ENCODE assay signal across 8 cellular contexts in the genomic region with DNA sequence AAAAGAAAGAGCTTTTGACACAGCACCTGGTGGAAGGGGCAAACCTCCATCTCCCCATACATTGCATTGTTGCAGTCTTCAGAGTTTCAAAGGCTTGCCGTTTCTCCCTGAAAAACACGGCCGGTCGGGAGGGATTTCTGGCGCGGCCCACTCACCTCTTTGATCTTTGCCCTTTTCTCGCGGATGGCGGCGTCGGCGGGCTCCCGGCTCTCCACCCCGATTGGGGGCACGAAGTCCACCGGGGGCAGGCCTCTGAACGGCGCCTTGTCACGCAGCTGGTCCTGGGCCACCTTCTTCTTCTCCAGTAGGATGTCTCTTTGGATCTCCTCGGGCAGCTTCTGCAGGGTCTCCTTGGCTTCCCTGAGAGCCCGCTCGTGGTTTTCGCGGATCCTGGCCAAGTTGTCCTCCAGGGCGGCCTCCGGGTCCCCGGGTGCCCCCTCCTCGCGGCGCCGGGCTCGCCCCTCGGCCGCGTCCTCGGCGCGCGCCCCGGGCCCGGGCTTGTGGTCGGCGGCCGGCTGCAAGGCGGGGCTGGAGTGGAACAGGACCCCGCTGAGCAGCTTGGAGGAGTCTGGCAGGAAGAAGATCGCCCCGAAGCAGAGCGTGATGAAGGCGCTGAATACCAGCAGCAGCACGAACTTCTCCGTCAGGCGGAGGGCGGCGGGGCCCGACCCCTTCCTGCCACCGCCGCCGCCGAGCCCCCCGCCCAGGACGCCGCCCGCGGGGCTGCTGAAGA. TPM values are rescaled to one million over a fixed set of nuclear protein-coding genes. Genes with fewer than 3 reads are reported as not detected.
DNase-seq lines count a peak whose midpoint lies in the region; ATAC-seq, FAIRE-seq and TF ChIP-seq lines count a peak whose summit lies in the region.

No MANE protein-coding gene starts in this region.

- peak overlapping the region; percentile 93 for H2AFZ ChIP-seq in astrocyte (ENCODE audit: low read depth, low read length)

- H3K4me3 Mint-ChIP-seq in astrocyte (ENCODE audit: unreplicated experiment): peak overlapping the region; percentile 83

- DNase-seq in SJSA1 (ENCODE audit: low read depth in 1 of 2, low spot score in 2 of 2) (no peak), astrocyte (ENCODE audit: low read depth) (peak; percentile 20), RCC 7860 (ENCODE audit: low spot score) (no peak)
- DNase-seq in stimulated activated CD4-positive, alpha-beta T cell treated with anti-CD3 and anti-CD28 coated beads, Interleukin-15, amount 100 ng/mL, for 1 hour (ENCODE audit: low read depth in 1 of 2, low spot score in 1 of 2): peak; percentile 8 to 10

- 0 out of 2 replicates have a peak, but pooled peaks cover 3% of the 10 kb centered on the region for H3K9me3 ChIP-seq in SJSA1 (replicated peaks)
- no peaks in the 10 kb centered on the region for H3K9me3 ChIP-seq in astrocyte (ENCODE audit: insufficient read depth, low read depth, low read length)
- no peaks in the 10 kb centered on the region for H3K9me3 ChIP-seq in iPS-20b (ENCODE audit: insufficient read depth, low read depth, low read length)

- H3K27me3 ChIP-seq in SJSA1 (replicated peaks) (peaks cover 55% of the 10 kb centered on the region), astrocyte (ENCODE audit: insufficient read depth, low read length) (no peaks in the 10 kb centered on the region), iPS-20b (ENCODE audit: insufficient read depth, low read length) (peaks cover 59% of the 10 kb centered on the region)

- ATAC-seq in HG02642 (IDR thresholded peaks at IDR 0.05; ENCODE audit: poor library complexity, unreplicated experiment) (peak; percentile 7), HG03108 (IDR thresholded peaks at IDR 0.05; ENCODE audit: unreplicated experiment) (no peak)

- H3K4me1 ChIP-seq in SJSA1 (replicated peaks) (peaks cover 18% of the 10 kb centered on the region), astrocyte (ENCODE audit: insufficient read depth, low read length) (peaks cover 11% of the 10 kb centered on the region), iPS-20b (ENCODE audit: insufficient read depth, low read length) (peaks cover 8% of the 10 kb centered on the region; the same call in 1 of the 2 replicates)

- H3K4me2 ChIP-seq in astrocyte (ENCODE audit: low read length): peak overlapping the region; percentile 89

- no peaks in the 10 kb centered on the region for H3K9me3 Mint-ChIP-seq in astrocyte (ENCODE audit: unreplicated experiment)

- H3K9ac ChIP-seq in astrocyte (ENCODE audit: low read length) (peak overlapping the region; percentile 90), iPS-20b (ENCODE audit: low read depth, low read length) (peak overlapping the region; percentile 25; the same call in 1 of the 2 replicates)

- no peak overlapping the region for H3K27ac Mint-ChIP-seq in astrocyte (ENCODE audit: unreplicated experiment)

- TF ChIP-seq CTCF in GM12875 (IDR thresholded peaks at IDR 0.05; ENCODE audit: borderline replicate concordance, insufficient read depth, low read depth, low read length) (no peak), astrocyte (IDR thresholded peaks at IDR 0.05; ENCODE audit: insufficient read depth, low read depth, low read length) (no peak)

- no peaks in the 10 kb centered on the region for H3K36me3 ChIP-seq in SJSA1
- no peaks in the 10 kb centered on the region for H3K36me3 ChIP-seq in astrocyte (ENCODE audit: insufficient read depth, low read length)
- no peaks in the 10 kb centered on the region for H3K36me3 ChIP-seq in iPS-20b (ENCODE audit: insufficient read depth, low read depth, low read length)

- peak overlapping the region; percentile 84 for H3K4me3 ChIP-seq in GM12875 (ENCODE audit: low read depth, low read length)
- H3K4me3 ChIP-seq in SJSA1: peak overlapping the region; percentile 49
- peak overlapping the region; percentile 80 for H3K4me3 ChIP-seq in astrocyte (ENCODE audit: insufficient read depth, low read depth, low read length)
- H3K4me3 ChIP-seq in iPS-20b (ENCODE audit: low read length): peak overlapping the region; percentile 89

- no peaks in the 10 kb centered on the region for H3K27me3 Mint-ChIP-seq in astrocyte (ENCODE audit: low read depth, unreplicated experiment)

- H3K36me3 Mint-ChIP-seq in astrocyte (ENCODE audit: low read depth, unreplicated experiment): no peaks in the 10 kb centered on the region

- H3K79me2 ChIP-seq in astrocyte (ENCODE audit: insufficient read depth, low read length): peaks cover 8% of the 10 kb centered on the region

- H3K27ac ChIP-seq in SJSA1: no peak overlapping the region
- peak overlapping the region; percentile 59 for H3K27ac ChIP-seq in astrocyte (ENCODE audit: low read depth, low read length)
- no peak overlapping the region for H3K27ac ChIP-seq in iPS-20b (ENCODE audit: low read length)

- FAIRE-seq in astrocyte (lab: Jason Lieb, UNC) (no peak), RCC 7860 (lab: Jason Lieb, UNC) (no peak)

- no peaks in the 10 kb centered on the region for H3K4me1 Mint-ChIP-seq in astrocyte (ENCODE audit: low read depth, unreplicated experiment)

- H4K20me1 ChIP-seq in astrocyte (ENCODE audit: insufficient read depth, low read length): peaks cover 8% of the 10 kb centered on the region

RNA-seq across cellular contexts. Expression of a gene that starts 1.1 kb away (rescaled TPM):
- 0.06 and 1.3 TPM in 2 replicates for total RNA-seq in SJSA1 (2014; rRNA removed; shearing (Covaris generic))
- total RNA-seq in astrocyte: 11.7 and 13.2 TPM in 2 replicates

Comparison
In these comparisons a context has a peak if more than half of its experiments do, and no peak if none do; other contexts are left out.
1. DNase-seq: peak in astrocyte (single experiment) and stimulated activated CD4-positive, alpha-beta T cell treated with anti-CD3 and anti-CD28 coated beads, Interleukin-15, amount 100 ng/mL, for 1 hour (2 of 2); none in SJSA1 (0 of 2) and RCC 7860 (single experiment).
2. Peak in every context shown above with its lines, with median percentiles within 50 percentile points of each other: H3K4me3 ChIP-seq.